ENCODE assay signal across 8 cellular contexts in genomic region chr11:64341851-64342791, GRCh38. TPM values are rescaled to one million over a fixed set of nuclear protein-coding genes. Genes with fewer than 3 reads are reported as not detected.
DNase-seq lines count a peak whose midpoint lies in the region; ATAC-seq and TF ChIP-seq lines count a peak whose summit lies in the region.

No MANE protein-coding gene starts in this region.

- no peak for TF ChIP-seq POLR2A in GM18505 (IDR thresholded peaks at IDR 0.05; ENCODE audit: borderline replicate concordance, extremely low read depth, insufficient read depth, insufficient read length)

- H3K4me1 Mint-ChIP-seq in activated naive CD4-positive, alpha-beta T cell treated with anti-CD3 and anti-CD28 coated beads for 36 hours (ENCODE audit: low read depth), result peaks cover 34% of the 10 kb centered on the region

- H4K20me1 ChIP-seq in Karpas-422 (ENCODE audit: insufficient read depth, low read depth, low read length), result peaks cover 23% of the 10 kb centered on the region; the same call in 1 of the 2 replicates

- H3K27me3 ChIP-seq in Karpas-422 (ENCODE audit: low read length) (no peaks in the 10 kb centered on the region), SJSA1 (replicated peaks) (no peaks in the 10 kb centered on the region)

- H3K27me3 Mint-ChIP-seq in activated naive CD4-positive, alpha-beta T cell treated with anti-CD3 and anti-CD28 coated beads for 36 hours (ENCODE audit: low read depth), result no peaks in the 10 kb centered on the region

- intact Hi-C loops in activated naive CD4-positive, alpha-beta T cell treated with anti-CD3 and anti-CD28 coated beads for 36 hours (cut with micrococcal nuclease), result loop anchor here (2.0 to 5.0 kb wide), 2 partner anchors 71 to 435 kb away; partner anchors contain the start of gene SF1

- H3K4me2 ChIP-seq in Karpas-422 (ENCODE audit: low read depth, low read length, poor library complexity, severe bottlenecking), result peak overlapping the region; percentile 90

- H3K4me3 ChIP-seq in Karpas-422 (ENCODE audit: low read length) (peak overlapping the region; percentile 26; the same call in 1 of the 2 replicates), SJSA1 (peak overlapping the region; percentile 14)

- peak overlapping the region; percentile 47 for H3K9ac ChIP-seq in Karpas-422 (ENCODE audit: low read length)

- H3K9me2 ChIP-seq in Karpas-422 (replicated peaks; ENCODE audit: insufficient read depth, low read length), result no peaks in the 10 kb centered on the region

- ATAC-seq in GM18505 (IDR thresholded peaks at IDR 0.05; ENCODE audit: unreplicated experiment) (peak; percentile 48), HG02642 (IDR thresholded peaks at IDR 0.05; ENCODE audit: poor library complexity, unreplicated experiment) (no peak)

- no peak overlapping the region for H3K27ac Mint-ChIP-seq in activated naive CD4-positive, alpha-beta T cell treated with anti-CD3 and anti-CD28 coated beads for 36 hours

- H3K9me3 Mint-ChIP-seq in activated naive CD4-positive, alpha-beta T cell treated with anti-CD3 and anti-CD28 coated beads for 36 hours, result no peaks in the 10 kb centered on the region

- H3K27ac ChIP-seq in Karpas-422 (ENCODE audit: low read length) (no peak overlapping the region), SJSA1 (no peak overlapping the region), substantia nigra (ENCODE audit: low read depth, low read length, poor library complexity, severe bottlenecking) (peak overlapping the region; percentile 55)

- peaks cover 24% of the 10 kb centered on the region for H3K36me3 Mint-ChIP-seq in activated naive CD4-positive, alpha-beta T cell treated with anti-CD3 and anti-CD28 coated beads for 36 hours (ENCODE audit: low read depth)

- H3K9me3 ChIP-seq in Karpas-422 (ENCODE audit: low read length) (no peaks in the 10 kb centered on the region), SJSA1 (replicated peaks) (0 out of 2 replicates have a peak, but pooled peaks cover 4% of the 10 kb centered on the region)

- CTCF ChIA-PET in activated naive CD4-positive, alpha-beta T cell treated with anti-CD3 and anti-CD28 coated beads for 36 hours (lab: Charles Lee), result interaction anchor here (0.8 to 7.1 kb wide), 5 partner anchors 12 to 25 kb away, joined by 3 to 61 read pairs (median 4); partner anchors contain the start of genes PRDX5 and TRMT112

- peaks cover 13% of the 10 kb centered on the region for H3K36me3 ChIP-seq in Karpas-422 (ENCODE audit: insufficient read depth, low read length)
- H3K36me3 ChIP-seq in SJSA1, result no peaks in the 10 kb centered on the region

- H3K79me2 ChIP-seq in Karpas-422 (ENCODE audit: low read length), result peaks cover 34% of the 10 kb centered on the region

- peaks cover 36% of the 10 kb centered on the region for H3K4me1 ChIP-seq in Karpas-422 (ENCODE audit: low read length)
- H3K4me1 ChIP-seq in SJSA1 (replicated peaks), result peaks cover 6% of the 10 kb centered on the region

- DNase-seq in Karpas-422 (peak; percentile 97), SJSA1 (ENCODE audit: low read depth in 1 of 2, low spot score in 2 of 2) (peak; percentile 64 to 94), germinal center (ENCODE audit: low spot score) (peak; percentile 94), occipital lobe (lab: John Stamatoyannopoulos, UW) (peak; percentile 66), substantia nigra (lab: John Stamatoyannopoulos, UW) (peak in 43 of 49 donors; percentile 27 to 91 (median 60))
- peak; percentile 95 for DNase-seq in activated naive CD4-positive, alpha-beta T cell treated with anti-CD3 and anti-CD28 coated beads for 36 hours

- H3K4me3 Mint-ChIP-seq in activated naive CD4-positive, alpha-beta T cell treated with anti-CD3 and anti-CD28 coated beads for 36 hours, result peak overlapping the region; percentile 18

- H2AFZ ChIP-seq in Karpas-422 (ENCODE audit: low read length), result no peak overlapping the region

RNA-seq across cellular contexts. Expression of gene CCDC88B, which starts 2.1 kb away (rescaled TPM):
- 34.9 and 88.2 TPM in 2 replicates for total RNA-seq in Karpas-422 (2014; rRNA removed; shearing (Covaris generic); ENCODE audit: low replicate concordance)
- total RNA-seq in SJSA1 (2014; rRNA removed; shearing (Covaris generic)), result 2.2 and 5.3 TPM in 2 replicates
- 10 to 100 TPM; 53.2 to 61.9 TPM for total RNA-seq in activated naive CD4-positive, alpha-beta T cell treated with anti-CD3 and anti-CD28 coated beads for 36 hours
- total RNA-seq in occipital lobe, result 1.4 TPM

RNA-seq across cellular contexts. Expression of gene RPS6KA4, which starts 16.8 kb away (rescaled TPM):
- total RNA-seq in Karpas-422 (2014; rRNA removed; shearing (Covaris generic); ENCODE audit: low replicate concordance), result 17.1 and 38.4 TPM in 2 replicates
- 81.8 and 84.1 TPM in 2 replicates for total RNA-seq in SJSA1 (2014; rRNA removed; shearing (Covaris generic))
- 10 to 100 TPM; 19.1 to 21.3 TPM for total RNA-seq in activated naive CD4-positive, alpha-beta T cell treated with anti-CD3 and anti-CD28 coated beads for 36 hours
- 10.0 TPM for total RNA-seq in occipital lobe

RNA-seq across cellular contexts. Expression of gene PRDX5, which starts 24.2 kb away (rescaled TPM):
- 205 and 428 TPM in 2 replicates for total RNA-seq in Karpas-422 (2014; rRNA removed; shearing (Covaris generic); ENCODE audit: low replicate concordance)
- 205 and 232 TPM in 2 replicates for total RNA-seq in SJSA1 (2014; rRNA removed; shearing (Covaris generic))
- 100 to 1,000 TPM; 122 to 132 TPM for total RNA-seq in activated naive CD4-positive, alpha-beta T cell treated with anti-CD3 and anti-CD28 coated beads for 36 hours
- total RNA-seq in occipital lobe, result 93.0 TPM

RNA-seq across cellular contexts. Expression of gene TRMT112, which starts 24.8 kb away (rescaled TPM):
- 363 and 557 TPM in 2 replicates for total RNA-seq in Karpas-422 (2014; rRNA removed; shearing (Covaris generic); ENCODE audit: low replicate concordance)
- total RNA-seq in SJSA1 (2014; rRNA removed; shearing (Covaris generic)), result 506 and 974 TPM in 2 replicates
- total RNA-seq in activated naive CD4-positive, alpha-beta T cell treated with anti-CD3 and anti-CD28 coated beads for 36 hours, result 100 to 1,000 TPM; 241 to 261 TPM
- total RNA-seq in occipital lobe, result 81.9 TPM

RNA-seq across cellular contexts. Expression of gene ESRRA, which starts 36.8 kb away (rescaled TPM):
- total RNA-seq in Karpas-422 (2014; rRNA removed; shearing (Covaris generic); ENCODE audit: low replicate concordance), result 16.0 and 33.9 TPM in 2 replicates
- total RNA-seq in SJSA1 (2014; rRNA removed; shearing (Covaris generic)), result 50.7 and 51.1 TPM in 2 replicates
- 10 to 100 TPM; 18.5 to 21.7 TPM for total RNA-seq in activated naive CD4-positive, alpha-beta T cell treated with anti-CD3 and anti-CD28 coated beads for 36 hours
- total RNA-seq in occipital lobe, result 14.2 TPM
